Comparison of ENCODE assay signal across 1 cellular context in the genomic region with DNA sequence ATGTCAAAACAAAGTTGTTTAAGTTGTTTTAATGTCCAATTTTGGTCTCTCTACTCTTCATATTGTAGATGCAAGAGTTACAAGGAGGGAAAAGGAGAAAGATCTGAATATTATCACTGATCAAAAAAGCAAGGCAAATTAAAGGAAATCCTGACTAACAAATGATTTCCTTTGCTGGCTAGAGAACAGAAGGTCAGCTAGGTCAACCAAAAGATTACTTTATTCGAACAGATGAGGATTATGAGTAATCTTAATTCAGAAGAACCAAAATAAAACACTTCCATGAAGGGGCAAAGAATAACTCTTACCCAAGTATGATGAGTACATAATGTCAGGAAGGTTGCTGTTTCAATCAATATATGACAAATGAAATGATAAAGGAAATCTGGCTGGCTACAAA.
TF ChIP-seq lines count a peak whose summit lies in the region.

No MANE protein-coding gene starts in this region.

TF ChIP-seq in H1, 55 proteins besides CTCF, POLR2A, EP300 and RAD21:
- TF ChIP-seq CTBP2 (IDR thresholded peaks at IDR 0.05; ENCODE audit: borderline replicate concordance, insufficient read depth, insufficient read length, low read length) (no peak), CHD1 (IDR thresholded peaks at IDR 0.05; ENCODE audit: low read depth, low read length) (no peak), SP2 (IDR thresholded peaks at IDR 0.05; ENCODE audit: low read length) (no peak), NANOG (IDR thresholded peaks at IDR 0.05; ENCODE audit: insufficient read depth, low read depth, low read length, poor library complexity, severe bottlenecking) (no peak), PHF8 (conservative IDR thresholded peaks at IDR 0.05; ENCODE audit: low read depth, low read length) (no peak), SIN3A (conservative IDR thresholded peaks at IDR 0.05 in 1 of 2, IDR thresholded peaks at IDR 0.05 in 1 of 2; ENCODE audit: low read depth in 1 of 2, low read length in 2 of 2) (no peak)
- TF ChIP-seq, protein P1, sequence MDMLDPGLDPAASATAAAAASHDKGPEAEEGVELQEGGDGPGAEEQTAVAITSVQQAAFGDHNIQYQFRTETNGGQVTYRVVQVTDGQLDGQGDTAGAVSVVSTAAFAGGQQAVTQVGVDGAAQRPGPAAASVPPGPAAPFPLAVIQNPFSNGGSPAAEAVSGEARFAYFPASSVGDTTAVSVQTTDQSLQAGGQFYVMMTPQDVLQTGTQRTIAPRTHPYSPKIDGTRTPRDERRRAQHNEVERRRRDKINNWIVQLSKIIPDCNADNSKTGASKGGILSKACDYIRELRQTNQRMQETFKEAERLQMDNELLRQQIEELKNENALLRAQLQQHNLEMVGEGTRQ (IDR thresholded peaks at IDR 0.05; ENCODE audit: low read length), result no peak
